In genomic region chr1:145886390-145886789, GRCh38 we compare ENCODE assay signal across 6 cellular contexts. TPM values are rescaled to one million over a fixed set of nuclear protein-coding genes. Genes with fewer than 3 reads are reported as not detected.
DNase-seq lines count a peak whose midpoint lies in the region; ATAC-seq and TF ChIP-seq lines count a peak whose summit lies in the region.

No MANE protein-coding gene starts in this region.

- H3K4me1 ChIP-seq in OCI-LY3 (ENCODE audit: low read length) (peaks cover 17% of the 10 kb centered on the region), esophagus squamous epithelium (peaks cover 15 to 55% (median 17%) of the 10 kb centered on the region in 3 donors)

- peak overlapping the region; percentile 94; the same call in 1 of the 2 replicates for H2AFZ ChIP-seq in OCI-LY3 (ENCODE audit: low read depth, low read length)

- H3K79me2 ChIP-seq in OCI-LY3 (ENCODE audit: low read length), result no peaks in the 10 kb centered on the region

- H4K20me1 ChIP-seq in OCI-LY3 (ENCODE audit: insufficient read depth, low read length), result no peaks in the 10 kb centered on the region

- H3K36me3 ChIP-seq in OCI-LY3 (replicated peaks; ENCODE audit: low read depth, low read length) (no peaks in the 10 kb centered on the region), esophagus squamous epithelium (no peaks in the 10 kb centered on the region)

- no peak overlapping the region for H3K27ac ChIP-seq in OCI-LY3 (ENCODE audit: low read length)
- peak overlapping the region; percentile 41 to 77 (median 57) for H3K27ac ChIP-seq in esophagus squamous epithelium
- peak overlapping the region in 2 of 21 experiments; percentile 18 to 63 for H3K27ac ChIP-seq in skin epidermis

- H3K27me3 ChIP-seq in OCI-LY3 (ENCODE audit: low read depth, low read length) (peaks cover 26% of the 10 kb centered on the region), esophagus squamous epithelium (no peaks in the 10 kb centered on the region)

- peak overlapping the region; percentile 93 for H3K4me2 ChIP-seq in OCI-LY3 (ENCODE audit: low read length)

- DNase-seq in esophagus squamous epithelium (lab: John Stamatoyannopoulos, UW), result no peak
- DNase-seq in HCEC 1CT, result no peak

- intact Hi-C loops in esophagus squamous epithelium (cut with DNase I), result no loop called here

- H3K9me3 ChIP-seq in OCI-LY3 (ENCODE audit: insufficient read depth, low read length), result no peaks in the 10 kb centered on the region
- no peaks in the 10 kb centered on the region for H3K9me3 ChIP-seq in esophagus squamous epithelium

- ATAC-seq in HG03442 (IDR thresholded peaks at IDR 0.05; ENCODE audit: unreplicated experiment) (no peak), HG03432 (IDR thresholded peaks at IDR 0.05; ENCODE audit: unreplicated experiment) (no peak)

- TF ChIP-seq POLR2A in esophagus squamous epithelium (IDR thresholded peaks at IDR 0.05), result no peak

- WGBS in esophagus squamous epithelium, 2 donors, result 45 to 49% methylated on average over 10 to 11 of the region's 11 CpGs

- TF ChIP-seq CTCF in OCI-LY3 (IDR thresholded peaks at IDR 0.05; ENCODE audit: low read depth, low read length) (no peak), esophagus squamous epithelium (IDR thresholded peaks at IDR 0.05) (no peak)

- H3K4me3 ChIP-seq in OCI-LY3 (ENCODE audit: low read length) (peak overlapping the region; percentile 87), esophagus squamous epithelium (peak overlapping the region; percentile 58 to 85 (median 68)), skin epidermis (peak overlapping the region; percentile 44 to 75 (median 56))

- no peak overlapping the region; the same call in 1 of the 2 replicates for H3K9ac ChIP-seq in OCI-LY3 (ENCODE audit: low read length)

RNA-seq across cellular contexts. Expression of gene ANKRD35, which starts 0.7 kb away (rescaled TPM):
- total RNA-seq in esophagus squamous epithelium, result 10 to 100 TPM in 2 of 4 donors, 1 to 10 TPM in 2; 9.0 to 22.4 (median 10.9) TPM

RNA-seq across cellular contexts. Expression of gene ITGA10, which starts 23.5 kb away (rescaled TPM):
- total RNA-seq in esophagus squamous epithelium, result 1 to 10 TPM in 3 of 4 donors, under 1 TPM in 1; 0.83 to 7.2 (median 1.5) TPM

RNA-seq across cellular contexts. Expression of gene PIAS3, which starts 27.5 kb away (rescaled TPM):
- 10 to 100 TPM; 20.9 to 51.8 (median 38.2) TPM for total RNA-seq in esophagus squamous epithelium

RNA-seq across cellular contexts. Expression of gene PEX11B, which starts 32.1 kb away (rescaled TPM):
- 10 to 100 TPM; 19.3 to 30.8 (median 25.1) TPM for total RNA-seq in esophagus squamous epithelium

RNA-seq across cellular contexts. Expression of gene RBM8A, which starts 40.9 kb away (rescaled TPM):
- 100 to 1,000 TPM; 155 to 229 (median 200) TPM for total RNA-seq in esophagus squamous epithelium
